10 cellular contexts compared by ENCODE assay signal in the genomic region with DNA sequence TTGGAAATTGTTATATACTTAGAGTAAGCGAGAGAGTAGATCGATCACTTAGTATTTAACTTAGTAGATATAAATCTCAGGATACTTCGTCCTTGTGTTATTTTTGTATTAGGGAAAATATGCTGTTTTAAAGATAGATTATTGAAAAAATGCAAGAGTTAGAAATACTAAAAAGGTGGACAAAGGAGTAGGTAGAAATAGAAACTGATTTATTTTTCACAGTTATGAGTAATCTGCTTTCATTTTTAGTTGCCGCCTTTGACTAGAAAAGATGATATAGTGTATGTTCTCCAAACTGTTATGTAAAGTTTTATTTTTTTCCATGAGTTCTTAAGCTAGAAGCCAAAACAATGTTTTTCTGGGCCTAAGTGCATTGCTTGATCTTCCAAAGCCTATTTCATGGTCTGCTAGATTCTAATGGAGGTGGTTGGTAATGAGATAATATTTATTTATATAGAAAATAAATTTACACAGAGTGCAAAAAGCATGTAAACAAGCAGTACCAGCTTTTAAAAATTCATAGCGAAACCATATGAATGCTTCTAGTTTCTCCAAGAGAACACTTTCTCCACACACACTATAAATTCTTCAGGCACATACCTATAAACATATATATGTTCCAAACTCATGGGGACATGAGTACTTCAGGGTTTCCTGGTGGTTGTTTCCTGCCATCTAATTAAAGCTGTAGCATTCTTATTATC.
DNase-seq lines count a peak whose midpoint lies in the region; ATAC-seq and TF ChIP-seq lines count a peak whose summit lies in the region.
"Had no signal": no experiment of that assay in that cellular context is flagged by ENCODE, and none has a peak within 500 bp of the region (broad histone marks: within the 10 kb centered on the region; RNA-seq: fewer than 3 reads in every experiment).

No MANE protein-coding gene starts in this region.

- no peak overlapping the region for H2BK12ac ChIP-seq in neuronal stem cell (ENCODE audit: low read length)

- H3K4me1 ChIP-seq in body of pancreas (peaks cover 5% of the 10 kb centered on the region), mammary epithelial cell (ENCODE audit: insufficient read depth, low read length) (peaks cover 3% of the 10 kb centered on the region), neuronal stem cell (ENCODE audit: control insufficient read depth in 2 of 2, insufficient read depth in 1 of 2, low read depth in 1 of 2, low read length in 2 of 2) (no peaks in the 10 kb centered on the region)

- no peak overlapping the region for H3K23ac ChIP-seq in neuronal stem cell (ENCODE audit: low read depth, low read length, poor library complexity)

- TF ChIP-seq POLR2A in body of pancreas (IDR thresholded peaks at IDR 0.05): no peak

- no peaks in the 10 kb centered on the region for H3K79me1 ChIP-seq in neuronal stem cell (ENCODE audit: low read depth, low read length)

- H3K36me3 ChIP-seq in body of pancreas (replicated peaks in 1 of 2; ENCODE audit: insufficient read depth in 1 of 2, low read depth in 2 of 2): no peaks in the 10 kb centered on the region
- H3K36me3 ChIP-seq in mammary epithelial cell (ENCODE audit: insufficient read depth, low read length): no peaks in the 10 kb centered on the region
- no peaks in the 10 kb centered on the region for H3K36me3 ChIP-seq in neuronal stem cell (replicated peaks in 1 of 2; ENCODE audit: control insufficient read depth in 2 of 2, insufficient read depth in 2 of 2, low read length in 2 of 2)

- intact Hi-C loops in body of pancreas (cut with DNase I) (no loop called here), mammary epithelial cell (cut with micrococcal nuclease) (no loop called here)

- H3K9ac ChIP-seq in mammary epithelial cell (ENCODE audit: insufficient read depth, low read length) (no peak overlapping the region), neuronal stem cell (ENCODE audit: low read depth, low read length, poor library complexity) (no peak overlapping the region)

- H2BK120ac ChIP-seq in neuronal stem cell (ENCODE audit: low read depth, low read length): no peak overlapping the region

- 57 to 59% methylated on average over 5 of the region's 5 CpGs for WGBS in body of pancreas, 2 donors
- WGBS in mammary epithelial cell (ENCODE audit: low coverage, missing lambda C conversion rate): 83% methylated on average over 5 of the region's 5 CpGs
- no CpG with 5 or more reads among the region's 5 CpGs for WGBS in neuronal stem cell (ENCODE audit: extremely low coverage in 2 of 2, insufficient read length in 2 of 2, insufficient replicate concordance in 1 of 2), 2 donors

- H2AK5ac ChIP-seq in neuronal stem cell (ENCODE audit: low read depth, low read length): no peak overlapping the region

- H3K4me2 ChIP-seq in mammary epithelial cell (ENCODE audit: insufficient read depth, low read depth, low read length) (no peak overlapping the region), neuronal stem cell (ENCODE audit: insufficient read depth, low read length, poor library complexity, severe bottlenecking) (no peak overlapping the region)

- CTCF ChIA-PET in mammary epithelial cell (lab: Charles Lee; ENCODE audit: low non-redundant PET): no interaction called here

- H3K14ac ChIP-seq in neuronal stem cell (ENCODE audit: low read length): no peak overlapping the region

- H3K27ac ChIP-seq in body of pancreas (no peak overlapping the region), mammary epithelial cell (ENCODE audit: insufficient read depth, low read depth, low read length) (no peak overlapping the region), neuronal stem cell (replicated peaks; ENCODE audit: low read length) (no peak overlapping the region)
- H3K27ac ChIP-seq: VCaP had no signal

- ATAC-seq in GM18520 (IDR thresholded peaks at IDR 0.05; ENCODE audit: unreplicated experiment) (peak; percentile 79), GM21447 (IDR thresholded peaks at IDR 0.05; ENCODE audit: unreplicated experiment) (peak; percentile 76), HG03159 (IDR thresholded peaks at IDR 0.05; ENCODE audit: unreplicated experiment) (peak; percentile 71), left lobe of liver (peak; percentile 26), body of pancreas (no peak)

- DNase-seq in left lobe of liver (ENCODE audit: low spot score): no peak
- DNase-seq in body of pancreas: no peak
- no peak for DNase-seq in SKM-1 (lab: John Stamatoyannopoulos, UW; ENCODE audit: unreplicated experiment)
- DNase-seq in mammary epithelial cell: no peak
- no peak for DNase-seq in neuronal stem cell (ENCODE audit: low spot score)
- DNase-seq: NCI-H526 had no signal

- no peaks in the 10 kb centered on the region for H3K27me3 ChIP-seq in body of pancreas
- H3K27me3 ChIP-seq in mammary epithelial cell (ENCODE audit: insufficient read depth, low read length): no peaks in the 10 kb centered on the region
- no peaks in the 10 kb centered on the region for H3K27me3 ChIP-seq in neuronal stem cell (ENCODE audit: control insufficient read depth in 3 of 3, insufficient read depth in 3 of 3, low read depth in 1 of 3, low read length in 3 of 3)

- H2AFZ ChIP-seq in mammary epithelial cell (ENCODE audit: low read depth, low read length) (no peak overlapping the region), neuronal stem cell (ENCODE audit: low read length) (no peak overlapping the region)

- dilution Hi-C loops in mammary epithelial cell (cut with HindIII; ENCODE audit: low sequenced_read_pairs): no loop called here

- no peaks in the 10 kb centered on the region for H4K20me1 ChIP-seq in mammary epithelial cell (ENCODE audit: insufficient read depth, low read length)

- H2BK15ac ChIP-seq in neuronal stem cell (ENCODE audit: low read length): no peak overlapping the region

- H3K4me3 ChIP-seq in body of pancreas: no peak overlapping the region
- no peak overlapping the region for H3K4me3 ChIP-seq in mammary epithelial cell (replicated peaks in 1 of 3; ENCODE audit: insufficient read depth in 1 of 3, low read depth in 2 of 3, low read length in 3 of 3)
- no peak overlapping the region for H3K4me3 ChIP-seq in neuronal stem cell (ENCODE audit: low read length in 2 of 2)

- H3K9me3 ChIP-seq in body of pancreas (no peaks in the 10 kb centered on the region), mammary epithelial cell (replicated peaks; ENCODE audit: insufficient read depth, low read length) (no peaks in the 10 kb centered on the region), neuronal stem cell (replicated peaks in 1 of 2; ENCODE audit: control insufficient read depth in 2 of 2, insufficient read depth in 1 of 2, low read depth in 1 of 2, low read length in 2 of 2) (peaks cover 0 to 4% of the 10 kb centered on the region in 2 donors)

- BruUV-seq in mammary epithelial cell (replicated peaks; lab: Mats Ljungman, UMichigan): no TSS peak

- H4K91ac ChIP-seq in neuronal stem cell (ENCODE audit: low read depth, low read length, poor library complexity): no peak overlapping the region

- H3K4ac ChIP-seq in neuronal stem cell (ENCODE audit: low read length): no peak overlapping the region

- TF ChIP-seq CTCF in body of pancreas (IDR thresholded peaks at IDR 0.05) (no peak), mammary epithelial cell (conservative IDR thresholded peaks at IDR 0.05 in 1 of 2, IDR thresholded peaks at IDR 0.05 in 1 of 2; ENCODE audit: extremely low read depth in 1 of 2, insufficient read depth in 1 of 2, low read depth in 1 of 2, low read length in 2 of 2) (no peak)

- H3K79me2 ChIP-seq in mammary epithelial cell (ENCODE audit: insufficient read depth, low read length): no peaks in the 10 kb centered on the region

- H2BK5ac ChIP-seq in neuronal stem cell (ENCODE audit: low read length): no peak overlapping the region

- in situ Hi-C loops in mammary epithelial cell (cut with MboI; ENCODE audit: low sequenced_read_pairs in 2 of 2): no loop called here

- H3K18ac ChIP-seq in neuronal stem cell (ENCODE audit: low read length): no peak overlapping the region

- H4K8ac ChIP-seq in neuronal stem cell (ENCODE audit: low read depth, low read length): no peak overlapping the region
